In the genomic region with DNA sequence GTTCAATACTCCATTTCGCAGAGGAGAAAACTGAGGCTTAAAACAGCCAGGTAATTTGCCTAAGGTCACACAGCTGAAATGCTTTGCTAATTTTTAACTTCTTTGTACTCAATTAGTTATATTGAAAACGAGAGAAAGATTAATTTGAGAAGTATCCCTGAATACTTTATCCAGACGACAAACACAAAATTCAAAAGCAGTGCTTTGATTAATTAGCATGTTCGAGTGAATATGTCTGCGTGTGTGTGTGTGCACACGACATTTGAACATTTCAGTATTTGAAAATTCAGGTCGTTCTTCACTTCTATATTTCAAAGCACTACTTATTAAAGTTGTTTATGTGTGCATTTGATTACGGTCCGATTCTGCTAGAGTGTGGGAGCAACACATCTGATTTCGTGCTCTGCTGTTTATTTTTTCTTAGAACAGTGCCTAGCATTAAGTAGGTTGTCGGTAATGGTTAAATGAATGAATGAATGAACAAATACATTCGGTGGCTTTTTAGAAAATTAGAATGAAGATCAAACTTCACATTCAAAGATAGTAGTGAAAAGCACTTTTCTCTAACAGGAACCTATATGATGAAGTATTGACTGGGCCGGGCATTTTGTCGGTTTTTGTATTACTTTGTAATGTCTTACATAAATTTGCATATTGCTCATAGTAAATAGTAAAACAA, we compare ENCODE assay signal across 1 cellular context.
TF ChIP-seq lines count a peak whose summit lies in the region.

No MANE protein-coding gene starts in this region.

TF ChIP-seq in HepG2, 621 proteins besides CTCF, POLR2A, EP300 and RAD21 (continued from another document):
- TF ChIP-seq, protein P1, sequence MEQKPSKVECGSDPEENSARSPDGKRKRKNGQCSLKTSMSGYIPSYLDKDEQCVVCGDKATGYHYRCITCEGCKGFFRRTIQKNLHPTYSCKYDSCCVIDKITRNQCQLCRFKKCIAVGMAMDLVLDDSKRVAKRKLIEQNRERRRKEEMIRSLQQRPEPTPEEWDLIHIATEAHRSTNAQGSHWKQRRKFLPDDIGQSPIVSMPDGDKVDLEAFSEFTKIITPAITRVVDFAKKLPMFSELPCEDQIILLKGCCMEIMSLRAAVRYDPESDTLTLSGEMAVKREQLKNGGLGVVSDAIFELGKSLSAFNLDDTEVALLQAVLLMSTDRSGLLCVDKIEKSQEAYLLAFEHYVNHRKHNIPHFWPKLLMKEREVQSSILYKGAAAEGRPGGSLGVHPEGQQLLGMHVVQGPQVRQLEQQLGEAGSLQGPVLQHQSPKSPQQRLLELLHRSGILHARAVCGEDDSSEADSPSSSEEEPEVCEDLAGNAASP (CRISPR knock-in tag; IDR thresholded peaks at IDR 0.05; ENCODE audit: borderline replicate concordance), result no peak
- no peak for TF ChIP-seq STAG1 (CRISPR knock-in tag; IDR thresholded peaks at IDR 0.05)
- no peak for TF ChIP-seq HOXA9 (CRISPR knock-in tag; IDR thresholded peaks at IDR 0.05; ENCODE audit: borderline replicate concordance)
- TF ChIP-seq RCOR2 (CRISPR knock-in tag; IDR thresholded peaks at IDR 0.05), result peak; percentile 61; the same call in 1 of the 2 replicates
- TF ChIP-seq ZBTB1 (CRISPR knock-in tag; IDR thresholded peaks at IDR 0.05; ENCODE audit: borderline replicate concordance), result no peak
- TF ChIP-seq, protein P2, sequence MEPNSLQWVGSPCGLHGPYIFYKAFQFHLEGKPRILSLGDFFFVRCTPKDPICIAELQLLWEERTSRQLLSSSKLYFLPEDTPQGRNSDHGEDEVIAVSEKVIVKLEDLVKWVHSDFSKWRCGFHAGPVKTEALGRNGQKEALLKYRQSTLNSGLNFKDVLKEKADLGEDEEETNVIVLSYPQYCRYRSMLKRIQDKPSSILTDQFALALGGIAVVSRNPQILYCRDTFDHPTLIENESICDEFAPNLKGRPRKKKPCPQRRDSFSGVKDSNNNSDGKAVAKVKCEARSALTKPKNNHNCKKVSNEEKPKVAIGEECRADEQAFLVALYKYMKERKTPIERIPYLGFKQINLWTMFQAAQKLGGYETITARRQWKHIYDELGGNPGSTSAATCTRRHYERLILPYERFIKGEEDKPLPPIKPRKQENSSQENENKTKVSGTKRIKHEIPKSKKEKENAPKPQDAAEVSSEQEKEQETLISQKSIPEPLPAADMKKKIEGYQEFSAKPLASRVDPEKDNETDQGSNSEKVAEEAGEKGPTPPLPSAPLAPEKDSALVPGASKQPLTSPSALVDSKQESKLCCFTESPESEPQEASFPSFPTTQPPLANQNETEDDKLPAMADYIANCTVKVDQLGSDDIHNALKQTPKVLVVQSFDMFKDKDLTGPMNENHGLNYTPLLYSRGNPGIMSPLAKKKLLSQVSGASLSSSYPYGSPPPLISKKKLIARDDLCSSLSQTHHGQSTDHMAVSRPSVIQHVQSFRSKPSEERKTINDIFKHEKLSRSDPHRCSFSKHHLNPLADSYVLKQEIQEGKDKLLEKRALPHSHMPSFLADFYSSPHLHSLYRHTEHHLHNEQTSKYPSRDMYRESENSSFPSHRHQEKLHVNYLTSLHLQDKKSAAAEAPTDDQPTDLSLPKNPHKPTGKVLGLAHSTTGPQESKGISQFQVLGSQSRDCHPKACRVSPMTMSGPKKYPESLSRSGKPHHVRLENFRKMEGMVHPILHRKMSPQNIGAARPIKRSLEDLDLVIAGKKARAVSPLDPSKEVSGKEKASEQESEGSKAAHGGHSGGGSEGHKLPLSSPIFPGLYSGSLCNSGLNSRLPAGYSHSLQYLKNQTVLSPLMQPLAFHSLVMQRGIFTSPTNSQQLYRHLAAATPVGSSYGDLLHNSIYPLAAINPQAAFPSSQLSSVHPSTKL (CRISPR knock-in tag; IDR thresholded peaks at IDR 0.05), result no peak
- no peak for TF ChIP-seq NFYB (CRISPR knock-in tag; IDR thresholded peaks at IDR 0.05)
- no peak for TF ChIP-seq PAX8 (CRISPR knock-in tag; IDR thresholded peaks at IDR 0.05; ENCODE audit: borderline replicate concordance)
- peak; percentile 40; the same call in 1 of the 2 replicates for TF ChIP-seq NFIC (IDR thresholded peaks at IDR 0.05; ENCODE audit: low read length)
- TF ChIP-seq ZNF205 (CRISPR knock-in tag; IDR thresholded peaks at IDR 0.05), result no peak
- TF ChIP-seq, protein P3, sequence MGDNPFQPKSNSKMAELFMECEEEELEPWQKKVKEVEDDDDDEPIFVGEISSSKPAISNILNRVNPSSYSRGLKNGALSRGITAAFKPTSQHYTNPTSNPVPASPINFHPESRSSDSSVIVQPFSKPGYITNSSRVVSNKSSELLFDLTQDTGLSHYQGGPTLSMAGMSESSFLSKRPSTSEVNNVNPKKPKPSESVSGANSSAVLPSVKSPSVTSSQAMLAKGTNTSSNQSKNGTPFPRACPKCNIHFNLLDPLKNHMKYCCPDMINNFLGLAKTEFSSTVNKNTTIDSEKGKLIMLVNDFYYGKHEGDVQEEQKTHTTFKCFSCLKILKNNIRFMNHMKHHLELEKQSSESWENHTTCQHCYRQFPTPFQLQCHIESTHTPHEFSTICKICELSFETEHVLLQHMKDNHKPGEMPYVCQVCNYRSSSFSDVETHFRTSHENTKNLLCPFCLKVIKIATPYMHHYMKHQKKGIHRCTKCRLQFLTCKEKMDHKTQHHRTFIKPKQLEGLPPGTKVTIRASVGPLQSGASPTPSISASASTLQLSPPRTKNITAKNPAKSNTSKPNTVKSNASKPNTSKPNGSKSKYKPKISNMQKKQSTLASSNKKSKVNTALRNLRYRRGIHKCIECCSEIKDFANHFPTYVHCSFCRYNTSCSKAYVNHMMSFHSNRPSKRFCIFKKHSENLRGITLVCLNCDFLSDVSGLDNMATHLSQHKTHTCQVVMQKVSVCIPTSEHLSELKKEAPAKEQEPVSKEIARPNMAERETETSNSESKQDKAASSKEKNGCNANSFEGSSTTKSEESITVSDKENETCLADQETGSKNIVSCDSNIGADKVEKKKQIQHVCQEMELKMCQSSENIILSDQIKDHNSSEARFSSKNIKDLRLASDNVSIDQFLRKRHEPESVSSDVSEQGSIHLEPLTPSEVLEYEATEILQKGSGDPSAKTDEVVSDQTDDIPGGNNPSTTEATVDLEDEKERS (CRISPR knock-in tag; IDR thresholded peaks at IDR 0.05), result no peak
- TF ChIP-seq KDM1A (CRISPR knock-in tag; IDR thresholded peaks at IDR 0.05), result peak; percentile 70; the same call in 1 of the 2 replicates
- TF ChIP-seq ZNF24 (IDR thresholded peaks at IDR 0.05), result peak; percentile 83
- no peak for TF ChIP-seq SMC3 (IDR thresholded peaks at IDR 0.05; ENCODE audit: low read length)
- no peak for TF ChIP-seq ZNF441 (CRISPR knock-in tag; IDR thresholded peaks at IDR 0.05; ENCODE audit: borderline replicate concordance)
- no peak for TF ChIP-seq ZNF256 (CRISPR knock-in tag; conservative IDR thresholded peaks at IDR 0.05)
- no peak for TF ChIP-seq MBD4 (IDR thresholded peaks at IDR 0.05; ENCODE audit: borderline replicate concordance, low read length)
- TF ChIP-seq KLF11 (CRISPR knock-in tag; IDR thresholded peaks at IDR 0.05), result no peak
- TF ChIP-seq ZNF605 (CRISPR knock-in tag; IDR thresholded peaks at IDR 0.05), result no peak
- TF ChIP-seq, protein P4, sequence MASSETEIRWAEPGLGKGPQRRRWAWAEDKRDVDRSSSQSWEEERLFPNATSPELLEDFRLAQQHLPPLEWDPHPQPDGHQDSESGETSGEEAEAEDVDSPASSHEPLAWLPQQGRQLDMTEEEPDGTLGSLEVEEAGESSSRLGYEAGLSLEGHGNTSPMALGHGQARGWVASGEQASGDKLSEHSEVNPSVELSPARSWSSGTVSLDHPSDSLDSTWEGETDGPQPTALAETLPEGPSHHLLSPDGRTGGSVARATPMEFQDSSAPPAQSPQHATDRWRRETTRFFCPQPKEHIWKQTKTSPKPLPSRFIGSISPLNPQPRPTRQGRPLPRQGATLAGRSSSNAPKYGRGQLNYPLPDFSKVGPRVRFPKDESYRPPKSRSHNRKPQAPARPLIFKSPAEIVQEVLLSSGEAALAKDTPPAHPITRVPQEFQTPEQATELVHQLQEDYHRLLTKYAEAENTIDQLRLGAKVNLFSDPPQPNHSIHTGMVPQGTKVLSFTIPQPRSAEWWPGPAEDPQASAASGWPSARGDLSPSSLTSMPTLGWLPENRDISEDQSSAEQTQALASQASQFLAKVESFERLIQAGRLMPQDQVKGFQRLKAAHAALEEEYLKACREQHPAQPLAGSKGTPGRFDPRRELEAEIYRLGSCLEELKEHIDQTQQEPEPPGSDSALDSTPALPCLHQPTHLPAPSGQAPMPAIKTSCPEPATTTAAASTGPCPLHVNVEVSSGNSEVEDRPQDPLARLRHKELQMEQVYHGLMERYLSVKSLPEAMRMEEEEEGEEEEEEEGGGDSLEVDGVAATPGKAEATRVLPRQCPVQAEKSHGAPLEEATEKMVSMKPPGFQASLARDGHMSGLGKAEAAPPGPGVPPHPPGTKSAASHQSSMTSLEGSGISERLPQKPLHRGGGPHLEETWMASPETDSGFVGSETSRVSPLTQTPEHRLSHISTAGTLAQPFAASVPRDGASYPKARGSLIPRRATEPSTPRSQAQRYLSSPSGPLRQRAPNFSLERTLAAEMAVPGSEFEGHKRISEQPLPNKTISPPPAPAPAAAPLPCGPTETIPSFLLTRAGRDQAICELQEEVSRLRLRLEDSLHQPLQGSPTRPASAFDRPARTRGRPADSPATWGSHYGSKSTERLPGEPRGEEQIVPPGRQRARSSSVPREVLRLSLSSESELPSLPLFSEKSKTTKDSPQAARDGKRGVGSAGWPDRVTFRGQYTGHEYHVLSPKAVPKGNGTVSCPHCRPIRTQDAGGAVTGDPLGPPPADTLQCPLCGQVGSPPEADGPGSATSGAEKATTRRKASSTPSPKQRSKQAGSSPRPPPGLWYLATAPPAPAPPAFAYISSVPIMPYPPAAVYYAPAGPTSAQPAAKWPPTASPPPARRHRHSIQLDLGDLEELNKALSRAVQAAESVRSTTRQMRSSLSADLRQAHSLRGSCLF (CRISPR knock-in tag; IDR thresholded peaks at IDR 0.05; ENCODE audit: borderline replicate concordance), result no peak
- TF ChIP-seq ZNF746 (CRISPR knock-in tag; IDR thresholded peaks at IDR 0.05), result 0 out of 2 replicates have a peak, but pooled peaks have one; percentile 15
- TF ChIP-seq NCOA1 (CRISPR knock-in tag; IDR thresholded peaks at IDR 0.05), result 0 out of 2 replicates have a peak, but pooled peaks have one; percentile 43
- TF ChIP-seq, protein P5, sequence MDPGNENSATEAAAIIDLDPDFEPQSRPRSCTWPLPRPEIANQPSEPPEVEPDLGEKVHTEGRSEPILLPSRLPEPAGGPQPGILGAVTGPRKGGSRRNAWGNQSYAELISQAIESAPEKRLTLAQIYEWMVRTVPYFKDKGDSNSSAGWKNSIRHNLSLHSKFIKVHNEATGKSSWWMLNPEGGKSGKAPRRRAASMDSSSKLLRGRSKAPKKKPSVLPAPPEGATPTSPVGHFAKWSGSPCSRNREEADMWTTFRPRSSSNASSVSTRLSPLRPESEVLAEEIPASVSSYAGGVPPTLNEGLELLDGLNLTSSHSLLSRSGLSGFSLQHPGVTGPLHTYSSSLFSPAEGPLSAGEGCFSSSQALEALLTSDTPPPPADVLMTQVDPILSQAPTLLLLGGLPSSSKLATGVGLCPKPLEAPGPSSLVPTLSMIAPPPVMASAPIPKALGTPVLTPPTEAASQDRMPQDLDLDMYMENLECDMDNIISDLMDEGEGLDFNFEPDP (CRISPR knock-in tag; conservative IDR thresholded peaks at IDR 0.05), result no peak
- TF ChIP-seq SMYD3 (CRISPR knock-in tag; IDR thresholded peaks at IDR 0.05), result no peak
- no peak for TF ChIP-seq ZC3H13 (CRISPR knock-in tag; IDR thresholded peaks at IDR 0.05)
- no peak for TF ChIP-seq ZFP90 (CRISPR knock-in tag; IDR thresholded peaks at IDR 0.05; ENCODE audit: borderline replicate concordance)
- TF ChIP-seq GATAD1 (CRISPR knock-in tag; IDR thresholded peaks at IDR 0.05), result no peak
- TF ChIP-seq, protein P6, sequence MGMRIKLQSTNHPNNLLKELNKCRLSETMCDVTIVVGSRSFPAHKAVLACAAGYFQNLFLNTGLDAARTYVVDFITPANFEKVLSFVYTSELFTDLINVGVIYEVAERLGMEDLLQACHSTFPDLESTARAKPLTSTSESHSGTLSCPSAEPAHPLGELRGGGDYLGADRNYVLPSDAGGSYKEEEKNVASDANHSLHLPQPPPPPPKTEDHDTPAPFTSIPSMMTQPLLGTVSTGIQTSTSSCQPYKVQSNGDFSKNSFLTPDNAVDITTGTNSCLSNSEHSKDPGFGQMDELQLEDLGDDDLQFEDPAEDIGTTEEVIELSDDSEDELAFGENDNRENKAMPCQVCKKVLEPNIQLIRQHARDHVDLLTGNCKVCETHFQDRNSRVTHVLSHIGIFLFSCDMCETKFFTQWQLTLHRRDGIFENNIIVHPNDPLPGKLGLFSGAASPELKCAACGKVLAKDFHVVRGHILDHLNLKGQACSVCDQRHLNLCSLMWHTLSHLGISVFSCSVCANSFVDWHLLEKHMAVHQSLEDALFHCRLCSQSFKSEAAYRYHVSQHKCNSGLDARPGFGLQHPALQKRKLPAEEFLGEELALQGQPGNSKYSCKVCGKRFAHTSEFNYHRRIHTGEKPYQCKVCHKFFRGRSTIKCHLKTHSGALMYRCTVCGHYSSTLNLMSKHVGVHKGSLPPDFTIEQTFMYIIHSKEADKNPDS (CRISPR knock-in tag; IDR thresholded peaks at IDR 0.05), result 0 out of 2 replicates have a peak, but pooled peaks have one; percentile 2
- no peak for TF ChIP-seq HHEX (CRISPR knock-in tag; IDR thresholded peaks at IDR 0.05)
- TF ChIP-seq ZNF629 (CRISPR knock-in tag; conservative IDR thresholded peaks at IDR 0.05), result peak; percentile 99
- TF ChIP-seq, protein P7, sequence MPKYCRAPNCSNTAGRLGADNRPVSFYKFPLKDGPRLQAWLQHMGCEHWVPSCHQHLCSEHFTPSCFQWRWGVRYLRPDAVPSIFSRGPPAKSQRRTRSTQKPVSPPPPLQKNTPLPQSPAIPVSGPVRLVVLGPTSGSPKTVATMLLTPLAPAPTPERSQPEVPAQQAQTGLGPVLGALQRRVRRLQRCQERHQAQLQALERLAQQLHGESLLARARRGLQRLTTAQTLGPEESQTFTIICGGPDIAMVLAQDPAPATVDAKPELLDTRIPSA (CRISPR knock-in tag; IDR thresholded peaks at IDR 0.05; ENCODE audit: borderline replicate concordance), result no peak
- TF ChIP-seq ZNF224 (CRISPR knock-in tag; IDR thresholded peaks at IDR 0.05), result no peak
- TF ChIP-seq SNAI1 (CRISPR knock-in tag; IDR thresholded peaks at IDR 0.05; ENCODE audit: borderline replicate concordance), result no peak
- TF ChIP-seq, protein P8, sequence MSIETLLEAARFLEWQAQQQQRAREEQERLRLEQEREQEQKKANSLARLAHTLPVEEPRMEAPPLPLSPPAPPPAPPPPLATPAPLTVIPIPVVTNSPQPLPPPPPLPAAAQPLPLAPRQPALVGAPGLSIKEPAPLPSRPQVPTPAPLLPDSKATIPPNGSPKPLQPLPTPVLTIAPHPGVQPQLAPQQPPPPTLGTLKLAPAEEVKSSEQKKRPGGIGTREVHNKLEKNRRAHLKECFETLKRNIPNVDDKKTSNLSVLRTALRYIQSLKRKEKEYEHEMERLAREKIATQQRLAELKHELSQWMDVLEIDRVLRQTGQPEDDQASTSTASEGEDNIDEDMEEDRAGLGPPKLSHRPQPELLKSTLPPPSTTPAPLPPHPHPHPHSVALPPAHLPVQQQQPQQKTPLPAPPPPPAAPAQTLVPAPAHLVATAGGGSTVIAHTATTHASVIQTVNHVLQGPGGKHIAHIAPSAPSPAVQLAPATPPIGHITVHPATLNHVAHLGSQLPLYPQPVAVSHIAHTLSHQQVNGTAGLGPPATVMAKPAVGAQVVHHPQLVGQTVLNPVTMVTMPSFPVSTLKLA (IDR thresholded peaks at IDR 0.05), result no peak
- peak; percentile 36 for TF ChIP-seq ASH2L (IDR thresholded peaks at IDR 0.05; ENCODE audit: insufficient read length, low read depth, low read length)
- no peak for TF ChIP-seq ELF3 (CRISPR knock-in tag; IDR thresholded peaks at IDR 0.05)
- no peak for TF ChIP-seq ZNF790 (CRISPR knock-in tag; IDR thresholded peaks at IDR 0.05; ENCODE audit: borderline replicate concordance)
